Comparison of ENCODE assay signal across 2 cellular contexts in genomic region chr2:238554468-238555184, GRCh38.
TF ChIP-seq lines count a peak whose summit lies in the region.

No MANE protein-coding gene starts in this region.

TF ChIP-seq in GM23338, 12 proteins besides CTCF, POLR2A, EP300 and RAD21 (continued from another document):
- TF ChIP-seq, protein P1, sequence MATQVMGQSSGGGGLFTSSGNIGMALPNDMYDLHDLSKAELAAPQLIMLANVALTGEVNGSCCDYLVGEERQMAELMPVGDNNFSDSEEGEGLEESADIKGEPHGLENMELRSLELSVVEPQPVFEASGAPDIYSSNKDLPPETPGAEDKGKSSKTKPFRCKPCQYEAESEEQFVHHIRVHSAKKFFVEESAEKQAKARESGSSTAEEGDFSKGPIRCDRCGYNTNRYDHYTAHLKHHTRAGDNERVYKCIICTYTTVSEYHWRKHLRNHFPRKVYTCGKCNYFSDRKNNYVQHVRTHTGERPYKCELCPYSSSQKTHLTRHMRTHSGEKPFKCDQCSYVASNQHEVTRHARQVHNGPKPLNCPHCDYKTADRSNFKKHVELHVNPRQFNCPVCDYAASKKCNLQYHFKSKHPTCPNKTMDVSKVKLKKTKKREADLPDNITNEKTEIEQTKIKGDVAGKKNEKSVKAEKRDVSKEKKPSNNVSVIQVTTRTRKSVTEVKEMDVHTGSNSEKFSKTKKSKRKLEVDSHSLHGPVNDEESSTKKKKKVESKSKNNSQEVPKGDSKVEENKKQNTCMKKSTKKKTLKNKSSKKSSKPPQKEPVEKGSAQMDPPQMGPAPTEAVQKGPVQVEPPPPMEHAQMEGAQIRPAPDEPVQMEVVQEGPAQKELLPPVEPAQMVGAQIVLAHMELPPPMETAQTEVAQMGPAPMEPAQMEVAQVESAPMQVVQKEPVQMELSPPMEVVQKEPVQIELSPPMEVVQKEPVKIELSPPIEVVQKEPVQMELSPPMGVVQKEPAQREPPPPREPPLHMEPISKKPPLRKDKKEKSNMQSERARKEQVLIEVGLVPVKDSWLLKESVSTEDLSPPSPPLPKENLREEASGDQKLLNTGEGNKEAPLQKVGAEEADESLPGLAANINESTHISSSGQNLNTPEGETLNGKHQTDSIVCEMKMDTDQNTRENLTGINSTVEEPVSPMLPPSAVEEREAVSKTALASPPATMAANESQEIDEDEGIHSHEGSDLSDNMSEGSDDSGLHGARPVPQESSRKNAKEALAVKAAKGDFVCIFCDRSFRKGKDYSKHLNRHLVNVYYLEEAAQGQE (IDR thresholded peaks at IDR 0.05; ENCODE audit: unreplicated experiment), result no peak
- TF ChIP-seq ZNF331 (CRISPR knock-in tag; IDR thresholded peaks at IDR 0.05; ENCODE audit: low read depth) (no peak), EZH2phosphoT487 (IDR thresholded peaks at IDR 0.05; ENCODE audit: unreplicated experiment) (no peak), CREB1 (CRISPR knock-in tag; IDR thresholded peaks at IDR 0.05; ENCODE audit: low read depth) (no peak), JUNB (IDR thresholded peaks at IDR 0.05; ENCODE audit: unreplicated experiment) (no peak)
TF ChIP-seq in GM23338: peak in this region for 0.

TF ChIP-seq in K562, 482 proteins besides CTCF, POLR2A, EP300 and RAD21 (continued from another document):
- TF ChIP-seq ZNF407 (IDR thresholded peaks at IDR 0.05; ENCODE audit: low read depth), result no peak
- TF ChIP-seq, protein P2, sequence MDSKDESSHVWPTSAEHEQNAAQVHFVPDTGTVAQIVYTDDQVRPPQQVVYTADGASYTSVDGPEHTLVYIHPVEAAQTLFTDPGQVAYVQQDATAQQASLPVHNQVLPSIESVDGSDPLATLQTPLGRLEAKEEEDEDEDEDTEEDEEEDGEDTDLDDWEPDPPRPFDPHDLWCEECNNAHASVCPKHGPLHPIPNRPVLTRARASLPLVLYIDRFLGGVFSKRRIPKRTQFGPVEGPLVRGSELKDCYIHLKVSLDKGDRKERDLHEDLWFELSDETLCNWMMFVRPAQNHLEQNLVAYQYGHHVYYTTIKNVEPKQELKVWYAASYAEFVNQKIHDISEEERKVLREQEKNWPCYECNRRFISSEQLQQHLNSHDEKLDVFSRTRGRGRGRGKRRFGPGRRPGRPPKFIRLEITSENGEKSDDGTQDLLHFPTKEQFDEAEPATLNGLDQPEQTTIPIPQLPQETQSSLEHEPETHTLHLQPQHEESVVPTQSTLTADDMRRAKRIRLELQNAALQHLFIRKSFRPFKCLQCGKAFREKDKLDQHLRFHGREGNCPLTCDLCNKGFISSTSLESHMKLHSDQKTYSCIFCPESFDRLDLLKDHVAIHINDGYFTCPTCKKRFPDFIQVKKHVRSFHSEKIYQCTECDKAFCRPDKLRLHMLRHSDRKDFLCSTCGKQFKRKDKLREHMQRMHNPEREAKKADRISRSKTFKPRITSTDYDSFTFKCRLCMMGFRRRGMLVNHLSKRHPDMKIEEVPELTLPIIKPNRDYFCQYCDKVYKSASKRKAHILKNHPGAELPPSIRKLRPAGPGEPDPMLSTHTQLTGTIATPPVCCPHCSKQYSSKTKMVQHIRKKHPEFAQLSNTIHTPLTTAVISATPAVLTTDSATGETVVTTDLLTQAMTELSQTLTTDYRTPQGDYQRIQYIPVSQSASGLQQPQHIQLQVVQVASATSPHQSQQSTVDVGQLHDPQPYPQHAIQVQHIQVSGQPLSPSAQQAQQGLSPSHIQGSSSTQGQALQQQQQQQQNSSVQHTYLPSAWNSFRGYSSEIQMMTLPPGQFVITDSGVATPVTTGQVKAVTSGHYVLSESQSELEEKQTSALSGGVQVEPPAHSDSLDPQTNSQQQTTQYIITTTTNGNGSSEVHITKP (IDR thresholded peaks at IDR 0.05; ENCODE audit: partially characterized antibody), result peak; percentile 42
- TF ChIP-seq ZNF584 (CRISPR knock-in tag; IDR thresholded peaks at IDR 0.05; ENCODE audit: low read depth), result no peak
- no peak for TF ChIP-seq ZNF561 (CRISPR knock-in tag; conservative IDR thresholded peaks at IDR 0.05)
- TF ChIP-seq RBM39 (optimal IDR thresholded peaks at IDR 0.05; ENCODE audit: low read depth, low read length), result no peak
- no peak for TF ChIP-seq RFX1 (IDR thresholded peaks at IDR 0.05)
- TF ChIP-seq, protein P3, sequence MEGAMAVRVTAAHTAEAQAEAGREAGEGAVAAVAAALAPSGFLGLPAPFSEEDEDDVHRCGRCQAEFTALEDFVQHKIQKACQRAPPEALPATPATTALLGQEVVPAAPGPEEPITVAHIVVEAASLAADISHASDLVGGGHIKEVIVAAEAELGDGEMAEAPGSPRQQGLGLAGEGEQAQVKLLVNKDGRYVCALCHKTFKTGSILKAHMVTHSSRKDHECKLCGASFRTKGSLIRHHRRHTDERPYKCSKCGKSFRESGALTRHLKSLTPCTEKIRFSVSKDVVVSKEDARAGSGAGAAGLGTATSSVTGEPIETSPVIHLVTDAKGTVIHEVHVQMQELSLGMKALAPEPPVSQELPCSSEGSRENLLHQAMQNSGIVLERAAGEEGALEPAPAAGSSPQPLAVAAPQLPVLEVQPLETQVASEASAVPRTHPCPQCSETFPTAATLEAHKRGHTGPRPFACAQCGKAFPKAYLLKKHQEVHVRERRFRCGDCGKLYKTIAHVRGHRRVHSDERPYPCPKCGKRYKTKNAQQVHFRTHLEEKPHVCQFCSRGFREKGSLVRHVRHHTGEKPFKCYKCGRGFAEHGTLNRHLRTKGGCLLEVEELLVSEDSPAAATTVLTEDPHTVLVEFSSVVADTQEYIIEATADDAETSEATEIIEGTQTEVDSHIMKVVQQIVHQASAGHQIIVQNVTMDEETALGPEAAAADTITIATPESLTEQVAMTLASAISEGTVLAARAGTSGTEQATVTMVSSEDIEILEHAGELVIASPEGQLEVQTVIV (CRISPR knock-in tag; IDR thresholded peaks at IDR 0.05; ENCODE audit: borderline replicate concordance), result no peak
